Comparison of ENCODE assay signal across 27 cellular contexts in the genomic region with DNA sequence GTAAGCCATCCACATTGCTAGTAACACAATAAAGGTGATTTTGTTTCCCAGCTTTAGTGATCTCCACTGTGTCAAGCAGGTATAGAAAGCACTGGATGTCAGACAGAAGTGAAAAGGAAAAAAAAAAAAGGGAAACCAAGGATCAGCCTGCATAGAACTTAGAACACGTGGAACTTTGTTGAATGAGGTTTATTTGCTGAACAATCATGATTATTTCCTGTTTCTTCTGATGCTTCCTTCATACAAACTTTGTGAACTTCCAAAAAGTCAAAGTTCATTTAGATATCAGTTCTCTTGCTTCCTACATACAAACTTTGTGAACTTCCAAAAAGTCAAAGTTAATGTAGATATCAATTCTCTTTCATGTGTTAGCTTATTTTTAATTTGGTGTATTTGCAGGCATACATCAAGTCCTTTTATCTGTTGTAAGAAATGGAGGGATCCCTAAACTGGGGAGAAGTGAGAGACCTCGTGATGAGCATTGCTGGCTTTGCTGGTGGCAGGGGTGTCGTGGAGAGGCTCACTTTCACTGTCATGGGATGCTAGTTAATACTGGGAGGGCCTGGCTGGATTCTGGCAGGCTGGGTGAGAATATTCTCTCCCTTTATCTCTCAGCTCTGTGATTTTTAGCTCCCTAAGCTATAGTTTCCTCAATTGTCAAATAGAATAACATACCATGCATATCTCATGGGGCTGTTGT.
"Had no signal": no experiment of that assay in that cellular context is flagged by ENCODE, and none has a peak within 500 bp of the region (broad histone marks: within the 10 kb centered on the region; RNA-seq: fewer than 3 reads in every experiment).

No MANE protein-coding gene starts in this region.

- H3K27ac Mint-ChIP-seq: dendritic cell treated with granulocyte-macrophage colony-stimulating factor and Interleukin-4, amounts not matched to agents 40 ng/mL and 50 ng/mL, for 4 days; naive thymus-derived CD8-positive, alpha-beta T cell; nephron progenitor cell; stimulated activated memory B cell treated with anti-CD40 and anti-IgM and Interleukin-4, amounts not matched to agents 10 μg/mL and 1 μg/mL and 100 μg/mL, for 72 hours; stimulated activated naive CD8-positive, alpha-beta T cell treated with anti-CD3 and anti-CD28 coated beads, Interleukin-15, Interleukin-2, amounts not matched to agents 100 ng/mL and 50 ng/mL, for 24 hours had no signal

- H3K36me3 ChIP-seq: colonic mucosa, esophagus squamous epithelium, heart right ventricle, ovary, spleen, thoracic aorta, tibial nerve, upper lobe of right lung, uterus had no signal

- H3K4me1 ChIP-seq: colonic mucosa, esophagus squamous epithelium, heart right ventricle, psoas muscle, spleen, tibial nerve, upper lobe of right lung, uterus had no signal

- DNase-seq: colonic mucosa; effector CD8-positive, alpha-beta T cell; endodermal cell; erythroblast; esophagus squamous epithelium; foreskin melanocyte; glutamatergic neuron; heart right ventricle; hippocampal formation; islet precursor cell; naive thymus-derived CD8-positive, alpha-beta T cell; nephron progenitor cell; nucleus accumbens; ovary; posterior cingulate gyrus; psoas muscle; right cardiac atrium; spleen; stimulated activated CD4-positive, alpha-beta T cell treated with anti-CD3 and anti-CD28 coated beads, Interleukin-4, amount 100 ng/mL, for 4 hours; upper lobe of right lung; uterus had no signal

- H3K9me3 Mint-ChIP-seq: endodermal cell; nephron progenitor cell; stimulated activated memory B cell treated with anti-CD40 and anti-IgM and Interleukin-4, amounts not matched to agents 10 μg/mL and 1 μg/mL and 100 μg/mL, for 72 hours had no signal

- H3K27me3 ChIP-seq: colonic mucosa, esophagus squamous epithelium, heart right ventricle, ovary, spleen, tibial nerve, upper lobe of right lung, uterus had no signal

- H3K4me1 Mint-ChIP-seq: naive thymus-derived CD8-positive, alpha-beta T cell; stimulated activated memory B cell treated with anti-CD40 and anti-IgM and Interleukin-4, amounts not matched to agents 10 μg/mL and 1 μg/mL and 100 μg/mL, for 72 hours had no signal

- H3K36me3 Mint-ChIP-seq: naive thymus-derived CD8-positive, alpha-beta T cell; stimulated activated memory B cell treated with anti-CD40 and anti-IgM and Interleukin-4, amounts not matched to agents 10 μg/mL and 1 μg/mL and 100 μg/mL, for 72 hours had no signal

- H3K4me3 Mint-ChIP-seq: dendritic cell treated with granulocyte-macrophage colony-stimulating factor and Interleukin-4, amounts not matched to agents 40 ng/mL and 50 ng/mL, for 4 days; endodermal cell; naive thymus-derived CD8-positive, alpha-beta T cell; nephron progenitor cell; stimulated activated memory B cell treated with anti-CD40 and anti-IgM and Interleukin-4, amounts not matched to agents 10 μg/mL and 1 μg/mL and 100 μg/mL, for 72 hours; stimulated activated naive CD8-positive, alpha-beta T cell treated with anti-CD3 and anti-CD28 coated beads, Interleukin-15, Interleukin-2, amounts not matched to agents 100 ng/mL and 50 ng/mL, for 24 hours had no signal

- H3K27me3 Mint-ChIP-seq: dendritic cell treated with granulocyte-macrophage colony-stimulating factor and Interleukin-4, amounts not matched to agents 40 ng/mL and 50 ng/mL, for 4 days; stimulated activated memory B cell treated with anti-CD40 and anti-IgM and Interleukin-4, amounts not matched to agents 10 μg/mL and 1 μg/mL and 100 μg/mL, for 72 hours; stimulated activated naive CD8-positive, alpha-beta T cell treated with anti-CD3 and anti-CD28 coated beads, Interleukin-15, Interleukin-2, amounts not matched to agents 100 ng/mL and 50 ng/mL, for 24 hours had no signal

- H3K4me3 ChIP-seq: colonic mucosa, esophagus squamous epithelium, heart right ventricle, ovary, psoas muscle, skin epidermis, spleen, thoracic aorta, tibial nerve, upper lobe of right lung, uterus had no signal

- ATAC-seq: heart right ventricle; naive thymus-derived CD8-positive, alpha-beta T cell; psoas muscle; right cardiac atrium; stimulated activated memory B cell treated with anti-CD40 and anti-IgM and Interleukin-4, amounts not matched to agents 10 μg/mL and 1 μg/mL and 100 μg/mL, for 72 hours; upper lobe of right lung had no signal

- H3K9me3 ChIP-seq: colonic mucosa, esophagus squamous epithelium, heart right ventricle, ovary, psoas muscle, spleen, thoracic aorta, tibial nerve, upper lobe of right lung, uterus had no signal

- H3K27ac ChIP-seq: colonic mucosa, esophagus squamous epithelium, heart right ventricle, ovary, psoas muscle, skin epidermis, spleen, thoracic aorta, tibial nerve, upper lobe of right lung, uterus had no signal
